12 cellular contexts compared by ENCODE assay signal in genomic region chr15:82146990-82147461, GRCh38.
A peak's percentile ranks its signal among the peaks of the same experiment; 100 is the strongest.
DNase-seq lines count a peak whose midpoint lies in the region; ATAC-seq, FAIRE-seq and TF ChIP-seq lines count a peak whose summit lies in the region.
"Had no signal": no experiment of that assay in that cellular context is flagged by ENCODE, and none has a peak within 500 bp of the region (broad histone marks: within the 10 kb centered on the region; RNA-seq: fewer than 3 reads in every experiment).

No MANE protein-coding gene starts in this region.

- CTCF ChIA-PET in PC-3 (lab: Charles Lee), result interaction anchor here (0.6 kb wide), 1 partner anchor 132 kb away, joined by 3 read pairs; no protein-coding TSS in a partner anchor

- POLR2A ChIA-PET in PC-3 (lab: Charles Lee; ENCODE audit: unreplicated experiment), result no interaction called here

- TF ChIP-seq CTCF in PC-3 (conservative IDR thresholded peaks at IDR 0.05; ENCODE audit: low read depth, low read length) (no peak), suprapubic skin (IDR thresholded peaks at IDR 0.05) (no peak)

- no peak overlapping the region for H3K9ac ChIP-seq in PC-3 (ENCODE audit: low read length)

- TF ChIP-seq POLR2A in suprapubic skin (IDR thresholded peaks at IDR 0.05), result no peak

- WGBS in mesodermal cell (ENCODE audit: insufficient coverage in 2 of 2), 2 experiments, result 93 to 94% methylated on average over 2 to 4 of the region's 8 CpGs
- 78% methylated on average over 8 of the region's 8 CpGs for WGBS in suprapubic skin

- no peaks in the 10 kb centered on the region for H3F3A ChIP-seq in PC-3 (ENCODE audit: low read length, unreplicated experiment)

- TF ChIP-seq EP300 in suprapubic skin (IDR thresholded peaks at IDR 0.05), result no peak

- FAIRE-seq in GM19239 (lab: Jason Lieb, UNC), result no peak

- intact Hi-C loops in PC-3 (cut with micrococcal nuclease), result no loop called here

- BruUV-seq in PC-3 (replicated peaks; lab: Mats Ljungman, UMichigan), result no TSS peak

- DNase-seq in Daoy (ENCODE audit: low read depth) (peak; percentile 78), PC-3 (peak; percentile 74), dermis microvascular lymphatic vessel endothelial cell (ENCODE audit: low read depth in 2 of 2) (peak; percentile 78 to 97), GM19239 (ENCODE audit: insufficient read length, low spot score) (no peak), NCI-H2196 (lab: John Stamatoyannopoulos, UW; ENCODE audit: unreplicated experiment) (no peak), suprapubic skin (ENCODE audit: low spot score in 2 of 2) (no peak)
- DNase-seq: activated gamma-delta T cell; CD4-positive, CD25-positive, alpha-beta regulatory T cell; NCI-H1417 treated with DMSO at 0.1 percent for 48 hours; sigmoid colon had no signal

- H3K4me1 ChIP-seq in PC-3 (ENCODE audit: insufficient read depth, low read length) (peaks cover 16% of the 10 kb centered on the region), mesodermal cell (ENCODE audit: control insufficient read depth, insufficient read depth, low read length, poor library complexity, severe bottlenecking) (peaks cover 8% of the 10 kb centered on the region), suprapubic skin (no peaks in the 10 kb centered on the region)
- H3K4me1 ChIP-seq: sigmoid colon had no signal

- peaks cover 7% of the 10 kb centered on the region; the same call in 1 of the 2 replicates for H3K36me3 ChIP-seq in PC-3 (ENCODE audit: low read depth, low read length)
- peaks cover 18% of the 10 kb centered on the region for H3K36me3 ChIP-seq in mesodermal cell (ENCODE audit: control insufficient read depth, insufficient read depth, low read length)
- H3K36me3 ChIP-seq in suprapubic skin, result peaks cover 13% of the 10 kb centered on the region

- 0 out of 2 replicates have a peak overlapping the region, but pooled peaks have one; percentile 7 for H2AFZ ChIP-seq in PC-3 (ENCODE audit: low read length)

- no peaks in the 10 kb centered on the region for H4K20me1 ChIP-seq in PC-3 (ENCODE audit: low read length)

- H3K27ac ChIP-seq in PC-3 (ENCODE audit: low read length) (peak overlapping the region; percentile 5), mesodermal cell (ENCODE audit: low read depth, low read length, severe bottlenecking) (peak overlapping the region; percentile 63), suprapubic skin (no peak overlapping the region)

- ATAC-seq in PC-3 (peak; percentile 91), GM19397 (IDR thresholded peaks at IDR 0.05; ENCODE audit: unreplicated experiment) (no peak)

- no peak overlapping the region for H3K4me3 ChIP-seq in PC-3 (ENCODE audit: low read length)
- no peak overlapping the region for H3K4me3 ChIP-seq in mesodermal cell (ENCODE audit: extremely low read depth, insufficient read depth, low read length, poor library complexity, severe bottlenecking)
- no peak overlapping the region for H3K4me3 ChIP-seq in suprapubic skin
- H3K4me3 ChIP-seq: sigmoid colon had no signal

- no peaks in the 10 kb centered on the region for H3K9me2 ChIP-seq in PC-3 (replicated peaks; ENCODE audit: low read length)

- H3K9me3 ChIP-seq in PC-3 (ENCODE audit: low read length), result no peaks in the 10 kb centered on the region
- no peaks in the 10 kb centered on the region for H3K9me3 ChIP-seq in mesodermal cell (ENCODE audit: control insufficient read depth, low read length)
- no peaks in the 10 kb centered on the region for H3K9me3 ChIP-seq in suprapubic skin
- H3K9me3 ChIP-seq: sigmoid colon had no signal

- H3K27me3 ChIP-seq in PC-3 (ENCODE audit: low read length) (no peaks in the 10 kb centered on the region), suprapubic skin (no peaks in the 10 kb centered on the region)
- H3K27me3 ChIP-seq: sigmoid colon had no signal

- H3K4me2 ChIP-seq in PC-3 (ENCODE audit: low read length), result peak overlapping the region; percentile 3; the same call in 1 of the 2 replicates

- no peaks in the 10 kb centered on the region for H3K79me2 ChIP-seq in PC-3 (ENCODE audit: low read length)

Comparison
In these comparisons a context has a peak if more than half of its experiments do, and no peak if none do; other contexts are left out.
1. DNase-seq: peak in Daoy (single experiment), PC-3 (single experiment) and dermis microvascular lymphatic vessel endothelial cell (2 of 2); none in GM19239 (single experiment), NCI-H2196 (single experiment) and suprapubic skin (0 of 2).